ENCODE assay signal across 41 cellular contexts in genomic region chr3:132087356-132087755, GRCh38. TPM values are rescaled to one million over a fixed set of nuclear protein-coding genes. Genes with fewer than 3 reads are reported as not detected.
"Had no signal": no experiment of that assay in that cellular context is flagged by ENCODE, and none has a peak within 500 bp of the region (broad histone marks: within the 10 kb centered on the region; RNA-seq: fewer than 3 reads in every experiment).

No MANE protein-coding gene starts in this region.

- FAIRE-seq: bronchial epithelial cell, TTC549 had no signal

- H3K27ac ChIP-seq: ascending aorta, cardiac muscle cell, VCaP had no signal

- H3K9me3 ChIP-seq: ascending aorta had no signal

- H3K4me3 ChIP-seq: ascending aorta, cardiac muscle cell had no signal

- H3K9me3 Mint-ChIP-seq: activated B cell treated with CpG ODN at 0.5 μM for 24 hours; activated CD4-positive, alpha-beta T cell treated with anti-CD3 and anti-CD28 coated beads, Interleukin-2, amount 10 ng/mL, durations not matched to agents 7 days and 5 days; activated CD8-positive, alpha-beta T cell treated with anti-CD3 and anti-CD28 coated beads for 36 hours; activated naive CD4-positive, alpha-beta T cell treated with anti-CD3 and anti-CD28 coated beads for 36 hours; activated naive CD4-positive, alpha-beta T cell treated with anti-CD3 and anti-CD28 coated beads, Interleukin-2, amount 50 U/mL, for 24 hours; activated naive CD8-positive, alpha-beta T cell treated with anti-CD3 and anti-CD28 coated beads, Interleukin-2, amount 10 ng/mL, durations not matched to agents 7 days and 5 days; activated naive CD8-positive, alpha-beta T cell treated with anti-CD3 and anti-CD28 coated beads, Interleukin-2, amount 50 U/mL, for 24 hours; activated T-cell treated with anti-CD3 and anti-CD28 coated beads, Interleukin-2, amount 50 U/mL, for 4 hours; activated T-cell treated with anti-CD3 and anti-CD28 coated beads, Interleukin-2, amount 50 U/mL, for 72 hours; activated T-helper 1 cell treated with anti-CD3 and anti-CD28 coated beads, Interleukin-12 subunit alpha, Interleukin-12 subunit beta, Interleukin-2, Interleukin-4 antibody, amounts not matched to agents 30 ng/mL and 10 ng/mL and 1 ng/mL, durations not matched to agents 14 hours and 24 hours and 36 hours; activated T-helper 17 cell treated with anti-CD3 and anti-CD28 coated beads, Interleukin-2, amount 50 U/mL, for 72 hours; brain; T-helper 1 cell treated with Interleukin-12 subunit alpha and Interleukin-12 subunit beta and Interleukin-4 antibody, amounts not matched to agents 30 μg/mL and 1 μg/mL, for 36 hours; T-helper 2 cell treated with Interferon-gamma antibody and Interleukin-4, amounts not matched to agents 5 μg/mL and 100 μg/mL, for 36 hours had no signal

- H3K27ac Mint-ChIP-seq: activated B cell treated with CpG ODN at 0.5 μM for 24 hours; activated CD4-positive, alpha-beta T cell treated with anti-CD3 and anti-CD28 coated beads for 36 hours; activated CD4-positive, alpha-beta T cell treated with anti-CD3 and anti-CD28 coated beads, Interleukin-2, amount 10 ng/mL, durations not matched to agents 7 days and 5 days; activated CD8-positive, alpha-beta T cell treated with anti-CD3 and anti-CD28 coated beads for 36 hours; activated naive CD4-positive, alpha-beta T cell treated with anti-CD3 and anti-CD28 coated beads for 36 hours; activated naive CD4-positive, alpha-beta T cell treated with anti-CD3 and anti-CD28 coated beads, Interleukin-2, amount 50 U/mL, for 24 hours; activated naive CD8-positive, alpha-beta T cell; activated naive CD8-positive, alpha-beta T cell treated with anti-CD3 and anti-CD28 coated beads, Interleukin-2, amount 10 ng/mL, durations not matched to agents 7 days and 5 days; activated naive CD8-positive, alpha-beta T cell treated with anti-CD3 and anti-CD28 coated beads, Interleukin-2, amount 50 U/mL, for 24 hours; activated T-cell treated with anti-CD3 and anti-CD28 coated beads, Interleukin-2, amount 50 U/mL, for 72 hours; activated T-helper 1 cell treated with anti-CD3 and anti-CD28 coated beads, Interleukin-12 subunit alpha, Interleukin-12 subunit beta, Interleukin-2, Interleukin-4 antibody, amounts not matched to agents 30 ng/mL and 10 ng/mL and 1 ng/mL, durations not matched to agents 14 hours and 24 hours and 36 hours; activated T-helper 17 cell treated with anti-CD3 and anti-CD28 coated beads, Interleukin-2, amount 50 U/mL, for 72 hours; brain; T-helper 1 cell treated with Interleukin-12 subunit alpha and Interleukin-12 subunit beta and Interleukin-4 antibody, amounts not matched to agents 30 μg/mL and 1 μg/mL, for 36 hours; T-helper 2 cell treated with Interferon-gamma antibody and Interleukin-4, amounts not matched to agents 5 μg/mL and 100 μg/mL, for 36 hours had no signal

- H3K36me3 Mint-ChIP-seq: activated naive CD4-positive, alpha-beta T cell treated with anti-CD3 and anti-CD28 coated beads, Interleukin-2, amount 50 U/mL, for 24 hours; activated naive CD8-positive, alpha-beta T cell; activated naive CD8-positive, alpha-beta T cell treated with anti-CD3 and anti-CD28 coated beads, Interleukin-2, amount 10 ng/mL, durations not matched to agents 7 days and 5 days; brain had no signal

- DNase-seq: activated B cell treated with CpG ODN at 0.5 μM for 24 hours; activated CD4-positive, alpha-beta T cell treated with anti-CD3 and anti-CD28 coated beads for 36 hours; activated CD4-positive, alpha-beta T cell treated with anti-CD3 and anti-CD28 coated beads for 48 hours; activated CD4-positive, alpha-beta T cell treated with anti-CD3 and anti-CD28 coated beads, Interleukin-2, amount 10 ng/mL, durations not matched to agents 7 days and 5 days; activated CD4-positive, alpha-beta T cell treated with anti-CD3 and anti-CD28 coated beads, Interleukin-2, amount 50 U/mL, for 48 hours; activated CD4-positive, CD25-positive, alpha-beta regulatory T cell treated with anti-CD3 and anti-CD28 coated beads, Interleukin-2, amount 50 U/mL, for 72 hours; activated CD8-positive, alpha-beta memory T cell treated with anti-CD3 and anti-CD28 coated beads, Interleukin-2, amount 50 U/mL, for 4 hours; activated CD8-positive, alpha-beta T cell treated with anti-CD3 and anti-CD28 coated beads for 36 hours; activated effector memory CD4-positive, alpha-beta T cell treated with anti-CD3 and anti-CD28 coated beads, Interleukin-2, amount 50 U/mL, for 16 hours; activated gamma-delta T cell treated with Interleukin-2 at 50 U/mL for 16 hours; activated naive CD4-positive, alpha-beta T cell; activated naive CD4-positive, alpha-beta T cell treated with anti-CD3 and anti-CD28 coated beads for 36 hours; activated naive CD8-positive, alpha-beta T cell treated with anti-CD3 and anti-CD28 coated beads, Interleukin-2, amount 10 ng/mL, durations not matched to agents 7 days and 5 days; activated naive CD8-positive, alpha-beta T cell treated with anti-CD3 and anti-CD28 coated beads, Interleukin-2, amount 50 U/mL, for 24 hours; activated T-cell treated with anti-CD3 and anti-CD28 coated beads for 4 hours; activated T-cell treated with anti-CD3 and anti-CD28 coated beads, Interleukin-2, amount 50 U/mL, for 1 hour; activated T-cell treated with anti-CD3 and anti-CD28 coated beads, Interleukin-2, amount 50 U/mL, for 4 hours; activated T-cell treated with anti-CD3 and anti-CD28 coated beads, Interleukin-2, amount 50 U/mL, for 72 hours; amygdala; anterior cingulate cortex; caudate nucleus; cerebellar nuclear complex; SW 1271; T-helper 1 cell; T-helper 2 cell; T-helper 9 cell had no signal

- H3K4me3 Mint-ChIP-seq: activated B cell treated with CpG ODN at 0.5 μM for 24 hours; activated CD4-positive, alpha-beta T cell treated with anti-CD3 and anti-CD28 coated beads for 36 hours; activated CD4-positive, alpha-beta T cell treated with anti-CD3 and anti-CD28 coated beads, Interleukin-2, amount 10 ng/mL, durations not matched to agents 7 days and 5 days; activated CD8-positive, alpha-beta T cell treated with anti-CD3 and anti-CD28 coated beads for 36 hours; activated naive CD4-positive, alpha-beta T cell treated with anti-CD3 and anti-CD28 coated beads for 36 hours; activated naive CD4-positive, alpha-beta T cell treated with anti-CD3 and anti-CD28 coated beads, Interleukin-2, amount 50 U/mL, for 24 hours; activated naive CD8-positive, alpha-beta T cell; activated naive CD8-positive, alpha-beta T cell treated with anti-CD3 and anti-CD28 coated beads, Interleukin-2, amount 10 ng/mL, durations not matched to agents 7 days and 5 days; activated naive CD8-positive, alpha-beta T cell treated with anti-CD3 and anti-CD28 coated beads, Interleukin-2, amount 50 U/mL, for 24 hours; activated T-cell treated with anti-CD3 and anti-CD28 coated beads, Interleukin-2, amount 50 U/mL, for 4 hours; activated T-cell treated with anti-CD3 and anti-CD28 coated beads, Interleukin-2, amount 50 U/mL, for 72 hours; activated T-helper 1 cell treated with anti-CD3 and anti-CD28 coated beads, Interleukin-12 subunit alpha, Interleukin-12 subunit beta, Interleukin-2, Interleukin-4 antibody, amounts not matched to agents 30 ng/mL and 10 ng/mL and 1 ng/mL, durations not matched to agents 14 hours and 24 hours and 36 hours; activated T-helper 17 cell treated with anti-CD3 and anti-CD28 coated beads, Interleukin-2, amount 50 U/mL, for 72 hours; brain; central memory CD8-positive, alpha-beta T cell; T-helper 1 cell treated with Interleukin-12 subunit alpha and Interleukin-12 subunit beta and Interleukin-4 antibody, amounts not matched to agents 30 μg/mL and 1 μg/mL, for 36 hours; T-helper 2 cell treated with Interferon-gamma antibody and Interleukin-4, amounts not matched to agents 5 μg/mL and 100 μg/mL, for 36 hours had no signal

- H3K4me1 Mint-ChIP-seq: activated B cell treated with CpG ODN at 0.5 μM for 24 hours; activated CD4-positive, alpha-beta T cell treated with anti-CD3 and anti-CD28 coated beads for 36 hours; activated CD4-positive, alpha-beta T cell treated with anti-CD3 and anti-CD28 coated beads, Interleukin-2, amount 10 ng/mL, durations not matched to agents 7 days and 5 days; activated naive CD4-positive, alpha-beta T cell treated with anti-CD3 and anti-CD28 coated beads, Interleukin-2, amount 50 U/mL, for 24 hours; activated naive CD8-positive, alpha-beta T cell treated with anti-CD3 and anti-CD28 coated beads, Interleukin-2, amount 10 ng/mL, durations not matched to agents 7 days and 5 days; activated naive CD8-positive, alpha-beta T cell treated with anti-CD3 and anti-CD28 coated beads, Interleukin-2, amount 50 U/mL, for 24 hours; activated T-helper 17 cell treated with anti-CD3 and anti-CD28 coated beads, Interleukin-2, amount 50 U/mL, for 72 hours; brain; central memory CD8-positive, alpha-beta T cell had no signal

- H3K27me3 ChIP-seq: ascending aorta, cardiac muscle cell had no signal

- H3K4me1 ChIP-seq: ascending aorta had no signal

- H3K36me3 ChIP-seq: ascending aorta, cardiac muscle cell had no signal

- H3K27me3 Mint-ChIP-seq: activated B cell treated with CpG ODN at 0.5 μM for 24 hours; activated CD4-positive, alpha-beta T cell treated with anti-CD3 and anti-CD28 coated beads, Interleukin-2, amount 10 ng/mL, durations not matched to agents 7 days and 5 days; activated naive CD8-positive, alpha-beta T cell treated with anti-CD3 and anti-CD28 coated beads, Interleukin-2, amount 50 U/mL, for 24 hours; brain had no signal

RNA-seq across cellular contexts. Expression of gene CPNE4, which starts 52.5 kb away (rescaled TPM):
- total RNA-seq: activated B cell treated with CpG ODN at 0.5 μM for 24 hours; activated CD4-positive, alpha-beta T cell treated with anti-CD3 and anti-CD28 coated beads for 36 hours; activated CD4-positive, alpha-beta T cell treated with anti-CD3 and anti-CD28 coated beads, Interleukin-2, amount 10 ng/mL, durations not matched to agents 7 days and 5 days; activated CD8-positive, alpha-beta memory T cell treated with anti-CD3 and anti-CD28 coated beads for 36 hours; activated CD8-positive, alpha-beta T cell treated with anti-CD3 and anti-CD28 coated beads for 36 hours; activated naive CD4-positive, alpha-beta T cell treated with anti-CD3 and anti-CD28 coated beads for 36 hours; activated naive CD8-positive, alpha-beta T cell treated with anti-CD3 and anti-CD28 coated beads, Interleukin-2, amount 10 ng/mL, durations not matched to agents 7 days and 5 days; activated T-cell treated with anti-CD3 and anti-CD28 coated beads, Interleukin-2, amount 50 U/mL, for 4 hours; activated T-helper 1 cell treated with anti-CD3 and anti-CD28 coated beads, Interleukin-12 subunit alpha, Interleukin-12 subunit beta, Interleukin-2, Interleukin-4 antibody, amounts not matched to agents 30 ng/mL and 10 ng/mL and 1 ng/mL, durations not matched to agents 14 hours and 24 hours and 36 hours; activated T-helper 17 cell treated with anti-CD3 and anti-CD28 coated beads, Interleukin-2, amount 50 U/mL, for 72 hours; ascending aorta; chondrocyte had no signal
